11 cellular contexts compared by ENCODE assay signal in genomic region chr3:30972449-30972848, GRCh38.
"Had no signal": no experiment of that assay in that cellular context is flagged by ENCODE, and none has a peak within 500 bp of the region (broad histone marks: within the 10 kb centered on the region; RNA-seq: fewer than 3 reads in every experiment).

No MANE protein-coding gene starts in this region.

- H3K36me3 ChIP-seq: HAP-1 had no signal

- H3K4me3 ChIP-seq: GM23248, GM23338, HAP-1 had no signal

- FAIRE-seq: H1, H54 had no signal

- H3K9ac ChIP-seq: GM23248 had no signal

- DNase-seq: GM23248, GOT3, H7, H9, HCEC 1CT, HFFc6 had no signal

- ATAC-seq: GM23338, HCT116 had no signal

- H3K4me2 ChIP-seq: GM23338 had no signal

- H3K27ac ChIP-seq: GM23248 had no signal

- H2AFZ ChIP-seq: GM23248 had no signal

- H3K9me3 ChIP-seq: HAP-1 had no signal
